In genomic region chr2:172701250-172701649, GRCh38 we compare ENCODE assay signal across 15 cellular contexts. TPM values are rescaled to one million over a fixed set of nuclear protein-coding genes. Genes with fewer than 3 reads are reported as not detected.
DNase-seq lines count a peak whose midpoint lies in the region; ATAC-seq, FAIRE-seq and TF ChIP-seq lines count a peak whose summit lies in the region.
"Had no signal": no experiment of that assay in that cellular context is flagged by ENCODE, and none has a peak within 500 bp of the region (broad histone marks: within the 10 kb centered on the region; RNA-seq: fewer than 3 reads in every experiment).

No MANE protein-coding gene starts in this region.

- BruUV-seq in IMR-90 (replicated peaks; lab: Mats Ljungman, UMichigan): no TSS peak

- peak overlapping the region; percentile 73; the same call in 1 of the 2 replicates for H3K18ac ChIP-seq in IMR-90 (ENCODE audit: low read depth, low read length)

- H3K14ac ChIP-seq in IMR-90 (replicated peaks; ENCODE audit: low read depth, low read length): no peak overlapping the region

- peak overlapping the region; percentile 14; the same call in 1 of the 2 replicates for H2AK5ac ChIP-seq in IMR-90 (ENCODE audit: low read depth, low read length)

- dilution Hi-C loops in IMR-90 (cut with HindIII; ENCODE audit: low sequenced_read_pairs, unreplicated experiment): no loop called here

- no peak overlapping the region for H3K4me3 ChIP-seq in AG09309 (ENCODE audit: control insufficient read depth, low read depth, low read length)
- H3K4me3 ChIP-seq in IMR-90 (ENCODE audit: insufficient read depth, low read depth, low read length): no peak overlapping the region
- H3K4me3 ChIP-seq in astrocyte of the spinal cord (ENCODE audit: low read depth, low read length): no peak overlapping the region
- H3K4me3 ChIP-seq: colonic mucosa, GM12878 had no signal

- FAIRE-seq in frontal cortex (lab: Jason Lieb, UNC): no peak
- FAIRE-seq: GM12878 had no signal

- no peaks in the 10 kb centered on the region for H4K20me1 ChIP-seq in IMR-90 (ENCODE audit: insufficient read depth, low read length)

- 0% methylated on average over 1 of the region's 1 CpG; no CpG with 5 or more reads in 1 of the 2 experiments for WGBS in IMR-90 (ENCODE audit: extremely low coverage in 2 of 2, insufficient read length in 1 of 2), 2 experiments

- H4K91ac ChIP-seq in IMR-90 (ENCODE audit: insufficient read depth, low read depth, low read length): no peak overlapping the region

- peak overlapping the region; percentile 11; the same call in 1 of the 2 replicates for H3K4ac ChIP-seq in IMR-90 (ENCODE audit: low read depth, low read length)

- peaks cover 3 to 12% of the 10 kb centered on the region in 2 experiments; a peak in 2 of 4 replicates for H3K79me1 ChIP-seq in IMR-90 (ENCODE audit: low read depth in 1 of 2, low read length in 2 of 2)

- H3K9me1 ChIP-seq in IMR-90 (ENCODE audit: insufficient read depth, low read length): 0 out of 2 replicates have a peak, but pooled peaks cover 4% of the 10 kb centered on the region

- no peak overlapping the region for H3K9ac ChIP-seq in IMR-90 (ENCODE audit: low read depth, low read length)

- no peak overlapping the region for H2AK9ac ChIP-seq in IMR-90 (replicated peaks; ENCODE audit: low read depth, low read length, poor library complexity)

- no peak overlapping the region for H3K23ac ChIP-seq in IMR-90 (ENCODE audit: low read depth, low read length)

- no peak for TF ChIP-seq RAD21 in IMR-90 (IDR thresholded peaks at IDR 0.05; ENCODE audit: low read length)

- TF ChIP-seq CTCF in AG09309 (IDR thresholded peaks at IDR 0.05; ENCODE audit: control insufficient read depth, insufficient read depth, low read depth, low read length, missing control alignments) (no peak), IMR-90 (conservative IDR thresholded peaks at IDR 0.05; ENCODE audit: low read depth, low read length) (no peak), astrocyte of the spinal cord (IDR thresholded peaks at IDR 0.05; ENCODE audit: low read depth, low read length) (no peak)

- H3K27me3 ChIP-seq in IMR-90 (ENCODE audit: control insufficient read depth, insufficient read depth, low read length): no peaks in the 10 kb centered on the region
- H3K27me3 ChIP-seq: colonic mucosa had no signal

- no peak overlapping the region for H2AFZ ChIP-seq in IMR-90 (replicated peaks; ENCODE audit: low read length, poor library complexity)

- H4K5ac ChIP-seq in IMR-90 (ENCODE audit: low read depth, low read length): no peak overlapping the region; the same call in 1 of the 2 replicates

- no peak overlapping the region for H3K56ac ChIP-seq in IMR-90 (ENCODE audit: extremely low read depth, insufficient read depth, low read length)

- POLR2A ChIA-PET in IMR-90 (lab: Charles Lee; ENCODE audit: unreplicated experiment): no interaction called here

- ATAC-seq in IMR-90 (ENCODE audit: low read depth): peak; percentile 47; the same call in 1 of the 2 replicates
- ATAC-seq: GM12878 had no signal

- H3K36me3 ChIP-seq in IMR-90 (ENCODE audit: control insufficient read depth, insufficient read depth, low read length): no peaks in the 10 kb centered on the region
- H3K36me3 ChIP-seq: colonic mucosa had no signal

- TF ChIP-seq POLR2A in IMR-90 (IDR thresholded peaks at IDR 0.05; ENCODE audit: low read depth, low read length): no peak

- peaks cover 10% of the 10 kb centered on the region for H3K4me1 ChIP-seq in IMR-90 (ENCODE audit: control insufficient read depth, insufficient read depth, low read length)
- H3K4me1 ChIP-seq: colonic mucosa had no signal

- peak; percentile 65 for DNase-seq in AG09309 (ENCODE audit: low read depth)
- DNase-seq in IMR-90: peak; percentile 92
- DNase-seq in astrocyte of the spinal cord (ENCODE audit: low read depth, low spot score): peak; percentile 76
- peak; percentile 27 for DNase-seq in glomerular visceral epithelial cell (ENCODE audit: extremely low spot score)
- DNase-seq in frontal cortex (ENCODE audit: low spot score in 2 of 2): no peak
- no peak for DNase-seq in activated CD4-positive, alpha-beta T cell treated with anti-CD3 and anti-CD28 coated beads, Interleukin-2, amount 50 U/mL, for 48 hours
- DNase-seq in caudate nucleus (lab: John Stamatoyannopoulos, UW): no peak
- no peak for DNase-seq in activated effector memory CD4-positive, alpha-beta T cell treated with Interleukin-2 at 50 U/mL for 16 hours
- DNase-seq: colonic mucosa; DMS53; foreskin melanocyte; NCI-H1105; NCI-H2171 treated with DMSO at 0.1 percent for 48 hours; stimulated activated CD4-positive, alpha-beta T cell treated with anti-CD3 and anti-CD28 coated beads, Interleukin-12 subunit alpha, Interleukin-12 subunit beta, amount 100 ng/mL, for 4 hours had no signal

- H3K9me3 ChIP-seq in IMR-90 (ENCODE audit: control insufficient read depth, insufficient read depth, low read length): no peaks in the 10 kb centered on the region
- H3K9me3 ChIP-seq: colonic mucosa had no signal

- H2BK5ac ChIP-seq in IMR-90 (ENCODE audit: low read depth, low read length, poor library complexity, severe bottlenecking): peak overlapping the region; percentile 51

- in situ Hi-C loops in IMR-90 (cut with MboI; ENCODE audit: low sequenced_read_pairs): no loop called here
- in situ Hi-C loops in astrocyte of the spinal cord (cut with HindIII; ENCODE audit: low sequenced_read_pairs): no loop called here

- peak overlapping the region; percentile 43; the same call in 1 of the 2 replicates for H3K4me2 ChIP-seq in IMR-90 (ENCODE audit: low read depth, low read length)

- intact Hi-C loops in IMR-90 (cut with micrococcal nuclease): no loop called here

- H2BK120ac ChIP-seq in IMR-90 (ENCODE audit: low read depth, low read length): peak overlapping the region; percentile 65

- H3K27ac ChIP-seq in IMR-90 (ENCODE audit: insufficient read depth, low read length) (no peak overlapping the region), caudate nucleus (ENCODE audit: low read depth, low read length) (no peak overlapping the region)
- H3K27ac ChIP-seq: colonic mucosa had no signal

- 0 out of 4 replicates have a peak overlapping the region, but pooled peaks of 1 of the 2 experiments have one; percentile 3 for H4K8ac ChIP-seq in IMR-90 (ENCODE audit: low read depth in 2 of 2, low read length in 2 of 2)

- CTCF ChIA-PET in IMR-90 (lab: Yijun Ruan, JAX): no interaction called here

- peak overlapping the region; percentile 47; the same call in 1 of the 2 replicates for H2BK20ac ChIP-seq in IMR-90 (ENCODE audit: low read depth, low read length)

- no peak overlapping the region for H2BK15ac ChIP-seq in IMR-90 (ENCODE audit: low read depth, low read length)

TF ChIP-seq in IMR-90, 13 proteins besides CTCF, POLR2A, EP300 and RAD21:
- no peak for TF ChIP-seq NFE2L2 (IDR thresholded peaks at IDR 0.05; ENCODE audit: low read depth, low read length)
- no peak for TF ChIP-seq MXI1 (IDR thresholded peaks at IDR 0.05; ENCODE audit: borderline replicate concordance, low read depth, low read length)
- TF ChIP-seq ELK1 (IDR thresholded peaks at IDR 0.05; ENCODE audit: borderline replicate concordance, low read depth, low read length): no peak
- TF ChIP-seq MAFK (IDR thresholded peaks at IDR 0.05; ENCODE audit: low read depth, low read length): no peak
- no peak for TF ChIP-seq RFX5 (IDR thresholded peaks at IDR 0.05; ENCODE audit: low read depth, low read length)
- 0 out of 2 replicates have a peak, but pooled peaks have one; percentile 43 for TF ChIP-seq FOS (IDR thresholded peaks at IDR 0.05; ENCODE audit: low read depth, low read length)
- no peak for TF ChIP-seq CEBPB (IDR thresholded peaks at IDR 0.05; ENCODE audit: low read depth, low read length)
- TF ChIP-seq CHD1 (IDR thresholded peaks at IDR 0.05; ENCODE audit: low read depth, low read length): no peak
TF ChIP-seq in IMR-90: peak in this region for 1.

RNA-seq across cellular contexts. Expression of gene RAPGEF4, which starts 34.4 kb away (rescaled TPM):
- 3.2 and 3.6 TPM in 2 replicates for total RNA-seq in IMR-90 (2012; rRNA removed)
- 1.7 and 1.8 TPM in 2 replicates for polyA plus RNA-seq in IMR-90 (2012; rRNA removed)
- 0.27 and 0.81 TPM in 2 replicates for polyA plus RNA-seq in IMR-90 (2012; cell fraction: cytosol; rRNA removed)
- 0.98 and 7.4 TPM in 2 replicates for polyA plus RNA-seq in IMR-90 (2012; cell fraction: nucleus; rRNA removed; ENCODE audit: low replicate concordance)
- 23.6 TPM for total RNA-seq in frontal cortex

Comparison
In these comparisons a context has a peak if more than half of its experiments do, and no peak if none do; other contexts are left out.
1. DNase-seq: peak in AG09309 (single experiment), IMR-90 (single experiment), astrocyte of the spinal cord (single experiment) and glomerular visceral epithelial cell (single experiment); none in frontal cortex (0 of 2), activated CD4-positive, alpha-beta T cell treated with anti-CD3 and anti-CD28 coated beads, Interleukin-2, amount 50 U/mL, for 48 hours (0 of 2), caudate nucleus (0 of 61) and activated effector memory CD4-positive, alpha-beta T cell treated with Interleukin-2 at 50 U/mL for 16 hours (single experiment).